ENCODE assay signal across 30 cellular contexts in genomic region chr11:109733245-109733644, GRCh38.
DNase-seq lines count a peak whose midpoint lies in the region; ATAC-seq and TF ChIP-seq lines count a peak whose summit lies in the region.
"Had no signal": no experiment of that assay in that cellular context is flagged by ENCODE, and none has a peak within 500 bp of the region (broad histone marks: within the 10 kb centered on the region; RNA-seq: fewer than 3 reads in every experiment).

No MANE protein-coding gene starts in this region.

- H2AFZ ChIP-seq in GM23338 = no peak overlapping the region

- H3K4me3 ChIP-seq in fibroblast of pulmonary artery (replicated peaks; ENCODE audit: low read depth, low read length) (no peak overlapping the region), GM23338 (no peak overlapping the region)
- H3K4me3 ChIP-seq: esophagus squamous epithelium, K562, left lung, right lobe of liver, stomach, transverse colon had no signal

- H3K4me1 Mint-ChIP-seq in GM23338 = peaks cover 8% of the 10 kb centered on the region; the same call in 2 of the 3 replicates
- H3K4me1 Mint-ChIP-seq: natural killer cell had no signal

- no peaks in the 10 kb centered on the region for H3K79me2 ChIP-seq in GM23338 (replicated peaks; ENCODE audit: insufficient read depth)

- H3K27me3 Mint-ChIP-seq in GM23338 (ENCODE audit: insufficient read depth, low read depth, poor library complexity) = peaks cover 4% of the 10 kb centered on the region
- H3K27me3 Mint-ChIP-seq: activated T-cell treated with anti-CD3 and anti-CD28 coated beads, Interleukin-2, amount 50 U/mL, for 24 hours had no signal

- H3K36me3 ChIP-seq in GM23338 (ENCODE audit: insufficient read depth) = no peaks in the 10 kb centered on the region
- H3K36me3 ChIP-seq: esophagus squamous epithelium, left lung, right lobe of liver, stomach, transverse colon had no signal

- no peak for ATAC-seq in GM19463 (IDR thresholded peaks at IDR 0.05; ENCODE audit: unreplicated experiment)
- no peak for ATAC-seq in GM23338
- ATAC-seq: K562, left lung, natural killer cell, right lobe of liver had no signal

- no peaks in the 10 kb centered on the region for H3F3A ChIP-seq in GM23338 (replicated peaks; ENCODE audit: low read depth)

- peaks cover 9% of the 10 kb centered on the region; the same call in 1 of the 2 replicates for H3K4me1 ChIP-seq in GM23338 (ENCODE audit: insufficient read depth)
- H3K4me1 ChIP-seq: esophagus squamous epithelium, left lung, right lobe of liver had no signal

- no peak overlapping the region for H3K27ac Mint-ChIP-seq in GM23338
- H3K27ac Mint-ChIP-seq: activated naive CD4-positive, alpha-beta T cell treated with anti-CD3 and anti-CD28 coated beads for 36 hours; activated T-cell treated with anti-CD3 and anti-CD28 coated beads, Interleukin-2, amount 50 U/mL, for 24 hours; natural killer cell had no signal

- no peaks in the 10 kb centered on the region for H3K9me2 ChIP-seq in GM23338 (ENCODE audit: insufficient read depth)

- no peaks in the 10 kb centered on the region for H4K20me1 ChIP-seq in GM23338 (replicated peaks; ENCODE audit: insufficient read depth)

- no peak overlapping the region for H3K27ac ChIP-seq in GM23338 (ENCODE audit: low read depth)
- H3K27ac ChIP-seq: esophagus squamous epithelium, left lung, right lobe of liver had no signal

- H3K4me3 Mint-ChIP-seq in GM23338 = no peak overlapping the region
- H3K4me3 Mint-ChIP-seq: activated naive CD4-positive, alpha-beta T cell treated with anti-CD3 and anti-CD28 coated beads for 36 hours; activated T-cell treated with anti-CD3 and anti-CD28 coated beads, Interleukin-2, amount 50 U/mL, for 24 hours; mesothelial cell of epicardium; natural killer cell had no signal

- no peak overlapping the region for H3K4me2 ChIP-seq in GM23338

- no peaks in the 10 kb centered on the region for H3K9me3 Mint-ChIP-seq in GM23338

- no peaks in the 10 kb centered on the region for H3K27me3 ChIP-seq in GM23338 (ENCODE audit: insufficient read depth)
- H3K27me3 ChIP-seq: esophagus squamous epithelium, left lung, right lobe of liver, stomach, transverse colon had no signal

- DNase-seq in A172 (ENCODE audit: low spot score) = peak; percentile 35
- peak; percentile 36 for DNase-seq in HS-27A (ENCODE audit: low read depth)
- DNase-seq in amniotic epithelial cell (ENCODE audit: low read depth) = peak; percentile 78
- peak; percentile 6 for DNase-seq in fibroblast of pulmonary artery (ENCODE audit: low read depth)
- DNase-seq in GM23338 (ENCODE audit: low spot score) = no peak
- DNase-seq in inferior parietal cortex (ENCODE audit: extremely low spot score) = no peak
- DNase-seq in activated CD4-positive, alpha-beta T cell treated with anti-CD3 and anti-CD28 coated beads, Interleukin-2, amount 50 U/mL, for 48 hours = no peak
- DNase-seq: 8988T; activated CD4-positive, CD25-positive, alpha-beta regulatory T cell treated with anti-CD3 and anti-CD28 coated beads, Interleukin-2, amount 50 U/mL, for 72 hours; activated CD8-positive, alpha-beta memory T cell treated with anti-CD3 and anti-CD28 coated beads for 24 hours; activated naive CD4-positive, alpha-beta T cell treated with anti-CD3 and anti-CD28 coated beads for 36 hours; activated T-cell treated with anti-CD3 and anti-CD28 coated beads, Interleukin-2, amount 50 U/mL, for 24 hours; Caco-2; effector CD8-positive, alpha-beta T cell; esophagus squamous epithelium; glutamatergic neuron; left lung; MV-4-11; natural killer cell; NCI-H1694; NCI-H2171 treated with DMSO at 0.1 percent for 48 hours; NCI-H526; posterior cingulate gyrus; right lobe of liver; stimulated activated CD4-positive, alpha-beta T cell treated with anti-CD3 and anti-CD28 coated beads, Interleukin-15, amount 100 ng/mL, for 24 hours; stomach; transverse colon had no signal

- no peaks in the 10 kb centered on the region for H3K36me3 Mint-ChIP-seq in GM23338 (ENCODE audit: low read depth)
- H3K36me3 Mint-ChIP-seq: mesothelial cell of epicardium, natural killer cell had no signal

- no peak for TF ChIP-seq CTCF in fibroblast of pulmonary artery (IDR thresholded peaks at IDR 0.05; ENCODE audit: low read length, missing control alignments)
- no peak for TF ChIP-seq CTCF in GM23338 (conservative IDR thresholded peaks at IDR 0.05; ENCODE audit: low read depth in 2 of 2)

TF ChIP-seq in GM23338, 12 proteins besides CTCF, POLR2A, EP300 and RAD21:
- TF ChIP-seq, protein P1, sequence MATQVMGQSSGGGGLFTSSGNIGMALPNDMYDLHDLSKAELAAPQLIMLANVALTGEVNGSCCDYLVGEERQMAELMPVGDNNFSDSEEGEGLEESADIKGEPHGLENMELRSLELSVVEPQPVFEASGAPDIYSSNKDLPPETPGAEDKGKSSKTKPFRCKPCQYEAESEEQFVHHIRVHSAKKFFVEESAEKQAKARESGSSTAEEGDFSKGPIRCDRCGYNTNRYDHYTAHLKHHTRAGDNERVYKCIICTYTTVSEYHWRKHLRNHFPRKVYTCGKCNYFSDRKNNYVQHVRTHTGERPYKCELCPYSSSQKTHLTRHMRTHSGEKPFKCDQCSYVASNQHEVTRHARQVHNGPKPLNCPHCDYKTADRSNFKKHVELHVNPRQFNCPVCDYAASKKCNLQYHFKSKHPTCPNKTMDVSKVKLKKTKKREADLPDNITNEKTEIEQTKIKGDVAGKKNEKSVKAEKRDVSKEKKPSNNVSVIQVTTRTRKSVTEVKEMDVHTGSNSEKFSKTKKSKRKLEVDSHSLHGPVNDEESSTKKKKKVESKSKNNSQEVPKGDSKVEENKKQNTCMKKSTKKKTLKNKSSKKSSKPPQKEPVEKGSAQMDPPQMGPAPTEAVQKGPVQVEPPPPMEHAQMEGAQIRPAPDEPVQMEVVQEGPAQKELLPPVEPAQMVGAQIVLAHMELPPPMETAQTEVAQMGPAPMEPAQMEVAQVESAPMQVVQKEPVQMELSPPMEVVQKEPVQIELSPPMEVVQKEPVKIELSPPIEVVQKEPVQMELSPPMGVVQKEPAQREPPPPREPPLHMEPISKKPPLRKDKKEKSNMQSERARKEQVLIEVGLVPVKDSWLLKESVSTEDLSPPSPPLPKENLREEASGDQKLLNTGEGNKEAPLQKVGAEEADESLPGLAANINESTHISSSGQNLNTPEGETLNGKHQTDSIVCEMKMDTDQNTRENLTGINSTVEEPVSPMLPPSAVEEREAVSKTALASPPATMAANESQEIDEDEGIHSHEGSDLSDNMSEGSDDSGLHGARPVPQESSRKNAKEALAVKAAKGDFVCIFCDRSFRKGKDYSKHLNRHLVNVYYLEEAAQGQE (IDR thresholded peaks at IDR 0.05; ENCODE audit: unreplicated experiment) = no peak
- TF ChIP-seq STAT1 (IDR thresholded peaks at IDR 0.05; ENCODE audit: unreplicated experiment) = no peak
- TF ChIP-seq, protein P2, sequence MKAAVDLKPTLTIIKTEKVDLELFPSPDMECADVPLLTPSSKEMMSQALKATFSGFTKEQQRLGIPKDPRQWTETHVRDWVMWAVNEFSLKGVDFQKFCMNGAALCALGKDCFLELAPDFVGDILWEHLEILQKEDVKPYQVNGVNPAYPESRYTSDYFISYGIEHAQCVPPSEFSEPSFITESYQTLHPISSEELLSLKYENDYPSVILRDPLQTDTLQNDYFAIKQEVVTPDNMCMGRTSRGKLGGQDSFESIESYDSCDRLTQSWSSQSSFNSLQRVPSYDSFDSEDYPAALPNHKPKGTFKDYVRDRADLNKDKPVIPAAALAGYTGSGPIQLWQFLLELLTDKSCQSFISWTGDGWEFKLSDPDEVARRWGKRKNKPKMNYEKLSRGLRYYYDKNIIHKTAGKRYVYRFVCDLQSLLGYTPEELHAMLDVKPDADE (IDR thresholded peaks at IDR 0.05) = no peak
- no peak for TF ChIP-seq ZNF331 (CRISPR knock-in tag; IDR thresholded peaks at IDR 0.05; ENCODE audit: low read depth)
- TF ChIP-seq JUNB (IDR thresholded peaks at IDR 0.05; ENCODE audit: unreplicated experiment) = no peak
- TF ChIP-seq ZNF114 (CRISPR knock-in tag; IDR thresholded peaks at IDR 0.05) = no peak

Comparison
In these comparisons a context has a peak if more than half of its experiments do, and no peak if none do; other contexts are left out.
1. DNase-seq: peak in A172 (single experiment), HS-27A (single experiment), amniotic epithelial cell (single experiment) and fibroblast of pulmonary artery (single experiment); none in GM23338 (single experiment), inferior parietal cortex (single experiment) and activated CD4-positive, alpha-beta T cell treated with anti-CD3 and anti-CD28 coated beads, Interleukin-2, amount 50 U/mL, for 48 hours (0 of 2).